Comparison of ENCODE assay signal across 1 cellular context in genomic region chr20:3902446-3902845, GRCh38.
TF ChIP-seq lines count a peak whose summit lies in the region.

No MANE protein-coding gene starts in this region.

TF ChIP-seq in HepG2, 621 proteins besides CTCF, POLR2A, EP300 and RAD21:
- TF ChIP-seq TSC22D2 (CRISPR knock-in tag; IDR thresholded peaks at IDR 0.05; ENCODE audit: borderline replicate concordance): no peak
- no peak for TF ChIP-seq ZNF737 (CRISPR knock-in tag; IDR thresholded peaks at IDR 0.05; ENCODE audit: borderline replicate concordance)
- TF ChIP-seq ZNF468 (CRISPR knock-in tag; IDR thresholded peaks at IDR 0.05): no peak
- peak; percentile 94 for TF ChIP-seq ZNF770 (CRISPR knock-in tag; IDR thresholded peaks at IDR 0.05)
- TF ChIP-seq SUZ12 (IDR thresholded peaks at IDR 0.05; ENCODE audit: low read depth, low read length): no peak
- TF ChIP-seq ZMYM3 (CRISPR knock-in tag; IDR thresholded peaks at IDR 0.05): peak; percentile 75
- peak; percentile 95 for TF ChIP-seq ZNF121 (CRISPR knock-in tag; IDR thresholded peaks at IDR 0.05)
- TF ChIP-seq ZFP1 (CRISPR knock-in tag; IDR thresholded peaks at IDR 0.05): no peak
- TF ChIP-seq ZNF709 (CRISPR knock-in tag; IDR thresholded peaks at IDR 0.05): no peak
- TF ChIP-seq MAF1 (CRISPR knock-in tag; IDR thresholded peaks at IDR 0.05; ENCODE audit: borderline replicate concordance): no peak
- no peak for TF ChIP-seq ZNF646 (CRISPR knock-in tag; IDR thresholded peaks at IDR 0.05)
